In genomic region chr14:68598089-68598488, GRCh38 we compare ENCODE assay signal across 9 cellular contexts.
DNase-seq lines count a peak whose midpoint lies in the region; ATAC-seq and TF ChIP-seq lines count a peak whose summit lies in the region.
"Had no signal": no experiment of that assay in that cellular context is flagged by ENCODE, and none has a peak within 500 bp of the region (broad histone marks: within the 10 kb centered on the region; RNA-seq: fewer than 3 reads in every experiment).

No MANE protein-coding gene starts in this region.

- H3K9me3 ChIP-seq in SJCRH30 (replicated peaks) = no peaks in the 10 kb centered on the region
- H3K9me3 ChIP-seq in neutrophil = no peaks in the 10 kb centered on the region
- H3K9me3 ChIP-seq in tibial artery = no peaks in the 10 kb centered on the region

- H3K4me1 ChIP-seq in SJCRH30 = peaks cover 79% of the 10 kb centered on the region
- H3K4me1 ChIP-seq in neutrophil (ENCODE audit: control insufficient read depth in 1 of 2, insufficient read depth in 1 of 2, low read depth in 1 of 2, low read length in 1 of 2) = peaks cover 70 to 77% of the 10 kb centered on the region in 2 experiments
- peaks cover 0 to 16% (median 12%) of the 10 kb centered on the region in 4 donors for H3K4me1 ChIP-seq in tibial artery

- H3K4me3 ChIP-seq in SJCRH30 (no peak overlapping the region), neutrophil (ENCODE audit: low read depth in 1 of 2, low read length in 1 of 2) (peak overlapping the region; percentile 36 to 48), tibial artery (no peak overlapping the region)

- no peak for TF ChIP-seq CTCF in neutrophil (IDR thresholded peaks at IDR 0.05)
- no peak for TF ChIP-seq CTCF in tibial artery (IDR thresholded peaks at IDR 0.05)

- H3K27me3 ChIP-seq in SJCRH30 (no peaks in the 10 kb centered on the region), neutrophil (no peaks in the 10 kb centered on the region), tibial artery (no peaks in the 10 kb centered on the region)

- intact Hi-C loops in tibial artery (cut with DNase I; ENCODE audit: low total_unique reads) = no loop called here

- peak overlapping the region; percentile 99 for H3K27ac ChIP-seq in SJCRH30
- peak overlapping the region; percentile 95 for H3K27ac ChIP-seq in epithelial cell of prostate
- peak overlapping the region; percentile 99 for H3K27ac ChIP-seq in neutrophil
- peak overlapping the region; percentile 68 to 70 for H3K27ac ChIP-seq in tibial artery

- no peaks in the 10 kb centered on the region for H3K36me3 ChIP-seq in SJCRH30
- H3K36me3 ChIP-seq in neutrophil = no peaks in the 10 kb centered on the region
- H3K36me3 ChIP-seq in tibial artery = no peaks in the 10 kb centered on the region

- ATAC-seq in HG03159 (IDR thresholded peaks at IDR 0.05; ENCODE audit: unreplicated experiment) (no peak), left lobe of liver (no peak)

- DNase-seq in SJCRH30 (no peak), epithelial cell of prostate (ENCODE audit: low read depth, low spot score) (no peak), tibial artery (no peak), anterior cingulate cortex (lab: John Stamatoyannopoulos, UW) (no peak), NCI-H526 (lab: John Stamatoyannopoulos, UW) (no peak), left lobe of liver (ENCODE audit: low spot score) (no peak)
- DNase-seq: DMS153 had no signal

Comparison
In these comparisons a context has a peak if more than half of its experiments do, and no peak if none do; other contexts are left out.
1. H3K4me3 ChIP-seq: peak in neutrophil (2 of 2); none in SJCRH30 (single experiment) and tibial artery (0 of 2).
2. Peak in every context shown above with its lines, with median percentiles within 50 percentile points of each other: H3K27ac ChIP-seq.